10 cellular contexts compared by ENCODE assay signal in genomic region chr14:104798300-104799238, GRCh38. TPM values are rescaled to one million over a fixed set of nuclear protein-coding genes. Genes with fewer than 3 reads are reported as not detected.
DNase-seq lines count a peak whose midpoint lies in the region; ATAC-seq lines count a peak whose summit lies in the region.
"Had no signal": no experiment of that assay in that cellular context is flagged by ENCODE, and none has a peak within 500 bp of the region (broad histone marks: within the 10 kb centered on the region; RNA-seq: fewer than 3 reads in every experiment).

No MANE protein-coding gene starts in this region.

- CTCF ChIA-PET in activated CD4-positive, alpha-beta T cell treated with anti-CD3 and anti-CD28 coated beads for 36 hours (lab: Charles Lee), result interaction anchor here (1.6 kb wide), 1 partner anchor 28 kb away, joined by 6 read pairs; no protein-coding TSS in a partner anchor

- H4K91ac ChIP-seq in mesenchymal stem cell (ENCODE audit: low read length), result peak overlapping the region; percentile 90

- peak overlapping the region; percentile 30 to 79 for H2BK12ac ChIP-seq in mesenchymal stem cell (ENCODE audit: low read length in 2 of 2)

- DNase-seq in activated CD4-positive, alpha-beta T cell treated with anti-CD3 and anti-CD28 coated beads for 36 hours, result peak; percentile 28
- no peak for DNase-seq in activated CD4-positive, alpha-beta T cell treated with anti-CD3 and anti-CD28 coated beads, Interleukin-2, amount 50 U/mL, for 1 hour
- DNase-seq in mesenchymal stem cell (no peak), GF-D8 (lab: John Stamatoyannopoulos, UW) (no peak)
- DNase-seq: activated T-cell treated with anti-CD3 and anti-CD28 coated beads, Interleukin-2, amount 50 U/mL, for 1 hour had no signal

- no peaks in the 10 kb centered on the region for H3K27me3 Mint-ChIP-seq in activated CD4-positive, alpha-beta T cell treated with anti-CD3 and anti-CD28 coated beads for 36 hours
- H3K27me3 Mint-ChIP-seq in activated T-helper 17 cell treated with anti-CD3 and anti-CD28 coated beads, Interleukin-2, amount 50 U/mL, for 72 hours, result no peaks in the 10 kb centered on the region

- H3K27ac Mint-ChIP-seq in activated CD4-positive, alpha-beta T cell treated with anti-CD3 and anti-CD28 coated beads for 36 hours, result peak overlapping the region; percentile 21
- no peak overlapping the region for H3K27ac Mint-ChIP-seq in activated T-helper 17 cell treated with anti-CD3 and anti-CD28 coated beads, Interleukin-2, amount 50 U/mL, for 72 hours

- H2AFZ ChIP-seq in mesenchymal stem cell (ENCODE audit: low read depth, low read length), result no peak overlapping the region

- no peak overlapping the region for H3K4me2 ChIP-seq in mesenchymal stem cell (ENCODE audit: low read length, poor library complexity, severe bottlenecking)

- H3K36me3 ChIP-seq in mesenchymal stem cell (ENCODE audit: control insufficient read depth in 1 of 2, insufficient read depth in 2 of 2, low read depth in 1 of 2, low read length in 2 of 2), result peaks cover 0 to 9% of the 10 kb centered on the region in 2 experiments
- H3K36me3 ChIP-seq in stomach smooth muscle (ENCODE audit: control insufficient read depth in 2 of 2, insufficient read depth in 2 of 2, low read length in 2 of 2), result no peaks in the 10 kb centered on the region

- no peaks in the 10 kb centered on the region for H3K9me3 ChIP-seq in mesenchymal stem cell (ENCODE audit: control insufficient read depth, low read length)
- H3K9me3 ChIP-seq in stomach smooth muscle (ENCODE audit: control insufficient read depth in 2 of 2, low read length in 2 of 2), result no peaks in the 10 kb centered on the region

- no peak overlapping the region for H3K4me3 Mint-ChIP-seq in activated CD4-positive, alpha-beta T cell treated with anti-CD3 and anti-CD28 coated beads for 36 hours
- peak overlapping the region; percentile 36 for H3K4me3 Mint-ChIP-seq in activated T-helper 17 cell treated with anti-CD3 and anti-CD28 coated beads, Interleukin-2, amount 50 U/mL, for 72 hours

- intact Hi-C loops in activated CD4-positive, alpha-beta T cell treated with anti-CD3 and anti-CD28 coated beads for 36 hours (cut with DNase I, micrococcal nuclease), result no loop called here

- H2AK5ac ChIP-seq in mesenchymal stem cell (ENCODE audit: low read length, severe bottlenecking), result peak overlapping the region; percentile 34

- H3K9ac ChIP-seq in mesenchymal stem cell (ENCODE audit: low read length) (peak overlapping the region; percentile 89), stomach smooth muscle (ENCODE audit: low read length in 2 of 2) (peak overlapping the region in 1 of 2 donors; percentile 98)

- H3K18ac ChIP-seq in mesenchymal stem cell (ENCODE audit: low read depth in 1 of 2, low read length in 2 of 2), result peak overlapping the region; percentile 14 to 70

- H4K8ac ChIP-seq in mesenchymal stem cell (ENCODE audit: low read length), result peak overlapping the region; percentile 82

- H3K27me3 ChIP-seq in mesenchymal stem cell (ENCODE audit: control insufficient read depth in 1 of 2, insufficient read depth in 1 of 2, low read length in 2 of 2), result no peaks in the 10 kb centered on the region
- H3K27me3 ChIP-seq in stomach smooth muscle (ENCODE audit: control insufficient read depth in 1 of 2, insufficient read depth in 2 of 2, low read length in 2 of 2), result no peaks in the 10 kb centered on the region

- peak overlapping the region; percentile 76 for H2BK15ac ChIP-seq in mesenchymal stem cell (ENCODE audit: low read depth, poor library complexity, severe bottlenecking)

- no peak overlapping the region for H3K14ac ChIP-seq in mesenchymal stem cell (ENCODE audit: low read length in 2 of 2)

- H3K27ac ChIP-seq in mesenchymal stem cell (ENCODE audit: low read length, poor library complexity, severe bottlenecking) (no peak overlapping the region), stomach smooth muscle (ENCODE audit: low read length) (peak overlapping the region; percentile 99)
- H3K27ac ChIP-seq: SK-N-MC had no signal

- POLR2A ChIA-PET in activated CD4-positive, alpha-beta T cell treated with anti-CD3 and anti-CD28 coated beads for 36 hours (lab: Charles Lee), result interaction anchor here (0.6 kb wide), 1 partner anchor 16 kb away, joined by 4 read pairs; no protein-coding TSS in a partner anchor

- no peak for ATAC-seq in activated CD4-positive, alpha-beta T cell treated with anti-CD3 and anti-CD28 coated beads for 36 hours
- ATAC-seq in activated T-helper 17 cell treated with anti-CD3 and anti-CD28 coated beads, Interleukin-2, amount 50 U/mL, for 72 hours (replicated peaks), result no peak
- ATAC-seq in HG02870 (IDR thresholded peaks at IDR 0.05; ENCODE audit: unreplicated experiment) (no peak), GM18867 (IDR thresholded peaks at IDR 0.05; ENCODE audit: unreplicated experiment) (no peak)

- H3K4me1 Mint-ChIP-seq in activated CD4-positive, alpha-beta T cell treated with anti-CD3 and anti-CD28 coated beads for 36 hours, result peaks cover 30% of the 10 kb centered on the region
- peaks cover 3% of the 10 kb centered on the region for H3K4me1 Mint-ChIP-seq in activated T-helper 17 cell treated with anti-CD3 and anti-CD28 coated beads, Interleukin-2, amount 50 U/mL, for 72 hours

- H3K36me3 Mint-ChIP-seq in activated CD4-positive, alpha-beta T cell treated with anti-CD3 and anti-CD28 coated beads for 36 hours (ENCODE audit: low read depth), result no peaks in the 10 kb centered on the region
- H3K36me3 Mint-ChIP-seq in activated T-helper 17 cell treated with anti-CD3 and anti-CD28 coated beads, Interleukin-2, amount 50 U/mL, for 72 hours (ENCODE audit: low read depth), result no peaks in the 10 kb centered on the region

- 81% methylated on average over 14 of the region's 16 CpGs for WGBS in mesenchymal stem cell

- H2BK5ac ChIP-seq in mesenchymal stem cell (ENCODE audit: low read depth, low read length, poor library complexity, severe bottlenecking), result no peak overlapping the region

- H3K4ac ChIP-seq in mesenchymal stem cell (ENCODE audit: low read depth in 1 of 2, low read length in 2 of 2), result peak overlapping the region; percentile 46 to 47

- H3K79me1 ChIP-seq in mesenchymal stem cell (replicated peaks; ENCODE audit: low read length, poor library complexity, severe bottlenecking), result peaks cover 3% of the 10 kb centered on the region

- no peaks in the 10 kb centered on the region for H3K9me3 Mint-ChIP-seq in activated CD4-positive, alpha-beta T cell treated with anti-CD3 and anti-CD28 coated beads for 36 hours (ENCODE audit: low read depth)
- no peaks in the 10 kb centered on the region for H3K9me3 Mint-ChIP-seq in activated T-helper 17 cell treated with anti-CD3 and anti-CD28 coated beads, Interleukin-2, amount 50 U/mL, for 72 hours

- H3K4me1 ChIP-seq in mesenchymal stem cell (ENCODE audit: control insufficient read depth, insufficient read depth, low read depth, low read length), result peaks cover 64% of the 10 kb centered on the region
- H3K4me1 ChIP-seq in stomach smooth muscle (ENCODE audit: control insufficient read depth, insufficient read depth, low read length), result peaks cover 64% of the 10 kb centered on the region

- no peak overlapping the region for H3K4me3 ChIP-seq in mesenchymal stem cell (ENCODE audit: insufficient read depth in 1 of 2, low read depth in 1 of 2, low read length in 2 of 2)
- peak overlapping the region in 1 of 2 donors; percentile 75 for H3K4me3 ChIP-seq in stomach smooth muscle (ENCODE audit: low read length in 2 of 2)
- H3K4me3 ChIP-seq: SK-N-MC had no signal

- H3K23ac ChIP-seq in mesenchymal stem cell (ENCODE audit: low read length in 2 of 2), result peak overlapping the region in 1 of 2 experiments; percentile 5

- H2BK120ac ChIP-seq in mesenchymal stem cell (ENCODE audit: low read depth, low read length), result no peak overlapping the region

RNA-seq across cellular contexts. Expression of gene ZBTB42, which starts 2.3 kb away (rescaled TPM):
- 1 to 10 TPM; 1.5 to 2.0 TPM for total RNA-seq in activated CD4-positive, alpha-beta T cell treated with anti-CD3 and anti-CD28 coated beads for 36 hours
- 1 to 10 TPM; 3.0 to 3.2 TPM for total RNA-seq in activated T-helper 17 cell treated with anti-CD3 and anti-CD28 coated beads, Interleukin-2, amount 50 U/mL, for 72 hours
- 1.8 TPM for polyA plus RNA-seq in mesenchymal stem cell (2013, experiment 1 of 2)
- polyA plus RNA-seq in mesenchymal stem cell (2013, experiment 2 of 2), result 1.6 TPM

RNA-seq across cellular contexts. Expression of gene AKT1, which starts 3.0 kb away (rescaled TPM):
- 100 to 1,000 TPM; 110 to 126 TPM for total RNA-seq in activated CD4-positive, alpha-beta T cell treated with anti-CD3 and anti-CD28 coated beads for 36 hours
- total RNA-seq in activated T-helper 17 cell treated with anti-CD3 and anti-CD28 coated beads, Interleukin-2, amount 50 U/mL, for 72 hours, result 100 to 1,000 TPM in 1 of 2 donors, 10 to 100 TPM in 1; 81.3 to 160 TPM
- 106 TPM for polyA plus RNA-seq in mesenchymal stem cell (2013, experiment 1 of 2)
- polyA plus RNA-seq in mesenchymal stem cell (2013, experiment 2 of 2), result 108 TPM

RNA-seq across cellular contexts. Expression of gene SIVA1, which starts 45.6 kb away (rescaled TPM):
- 10 to 100 TPM; 47.1 to 97.1 TPM for total RNA-seq in activated CD4-positive, alpha-beta T cell treated with anti-CD3 and anti-CD28 coated beads for 36 hours
- total RNA-seq in activated T-helper 17 cell treated with anti-CD3 and anti-CD28 coated beads, Interleukin-2, amount 50 U/mL, for 72 hours, result 100 to 1,000 TPM in 1 of 2 donors, 10 to 100 TPM in 1; 65.2 to 121 TPM
- polyA plus RNA-seq in mesenchymal stem cell (2013, experiment 1 of 2), result 68.6 TPM
- 73.5 TPM for polyA plus RNA-seq in mesenchymal stem cell (2013, experiment 2 of 2)
